In genomic region chr6:111993342-111993741, GRCh38 we compare ENCODE assay signal across 2 cellular contexts.
TF ChIP-seq lines count a peak whose summit lies in the region.

No MANE protein-coding gene starts in this region.

TF ChIP-seq in neural cell, 6 proteins besides CTCF, POLR2A, EP300 and RAD21 (continued from another document):
- TF ChIP-seq REST (IDR thresholded peaks at IDR 0.05; ENCODE audit: borderline replicate concordance) = peak; percentile 70
- TF ChIP-seq EZH2 (IDR thresholded peaks at IDR 0.05; ENCODE audit: borderline replicate concordance, insufficient read depth, low read length, poor library complexity, severe bottlenecking) = no peak
- TF ChIP-seq POLR2AphosphoS5 (IDR thresholded peaks at IDR 0.05) = peak; percentile 89
- no peak for TF ChIP-seq TAF1 (IDR thresholded peaks at IDR 0.05; ENCODE audit: low read depth)
- peak; percentile 37 for TF ChIP-seq SMC3 (conservative IDR thresholded peaks at IDR 0.05; ENCODE audit: poor library complexity)

TF ChIP-seq in WTC11, 78 proteins besides CTCF, POLR2A, EP300 and RAD21 (continued from another document):
- TF ChIP-seq AFF4 (CRISPR knock-in tag; IDR thresholded peaks at IDR 0.05; ENCODE audit: borderline replicate concordance) (no peak), ZNF425 (CRISPR knock-in tag; conservative IDR thresholded peaks at IDR 0.05) (no peak), JAZF1 (CRISPR knock-in tag; IDR thresholded peaks at IDR 0.05) (no peak)
